ENCODE assay signal across 18 cellular contexts in the genomic region with DNA sequence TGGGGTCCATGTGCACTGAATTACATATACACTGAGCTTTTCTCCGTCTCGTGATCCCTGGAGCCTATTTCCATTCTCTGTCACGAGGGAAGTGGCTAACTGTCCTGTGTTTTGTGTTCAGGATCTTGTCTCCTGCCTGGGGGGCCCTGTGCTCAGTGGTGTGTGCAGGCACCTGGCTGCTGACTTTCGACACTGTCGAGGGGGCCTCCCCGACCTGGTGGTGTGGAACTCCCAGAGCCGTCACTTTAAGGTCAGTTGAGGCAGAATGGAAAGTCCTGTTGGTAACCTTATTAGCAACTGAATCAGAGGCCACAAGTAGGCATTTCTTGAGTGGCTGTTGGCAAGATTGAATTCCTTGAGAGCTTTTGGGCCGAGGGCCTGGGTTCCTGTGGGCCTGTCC.
"Had no signal": no experiment of that assay in that cellular context is flagged by ENCODE, and none has a peak within 500 bp of the region (broad histone marks: within the 10 kb centered on the region; RNA-seq: fewer than 3 reads in every experiment).

No MANE protein-coding gene starts in this region.

- H3K9me3 ChIP-seq: left lung, lower lobe of right lung, right lobe of liver, tibial nerve had no signal

- H3K4me3 Mint-ChIP-seq: natural killer cell treated with Interleukin-12 subunit alpha and Interleukin-12 subunit beta and Interleukin-15 and Interleukin-18, amount 100 ng/mL, for 72 hours had no signal

- DNase-seq: activated CD4-positive, alpha-beta T cell treated with anti-CD3 and anti-CD28 coated beads for 4 hours; activated CD4-positive, alpha-beta T cell treated with anti-CD3 and anti-CD28 coated beads, Interleukin-2, amount 50 U/mL, for 4 hours; activated CD8-positive, alpha-beta memory T cell treated with anti-CD3 and anti-CD28 coated beads for 24 hours; activated effector memory CD4-positive, alpha-beta T cell treated with Interleukin-2 at 50 U/mL for 16 hours; activated naive CD4-positive, alpha-beta T cell treated with Interleukin-2 at 50 U/mL for 16 hours; amygdala; caudate nucleus; cortex of kidney; foreskin fibroblast; left lung; lower lobe of right lung; mesendoderm; right lobe of liver; stimulated activated CD4-positive, alpha-beta T cell treated with anti-CD3 and anti-CD28 coated beads, Interleukin-2, amount 100 ng/mL, for 48 hours had no signal

- H3K27me3 Mint-ChIP-seq: natural killer cell treated with Interleukin-12 subunit alpha and Interleukin-12 subunit beta and Interleukin-15 and Interleukin-18, amount 100 ng/mL, for 72 hours had no signal

- ATAC-seq: esophagus mucosa; left lung; lower lobe of right lung; natural killer cell treated with Interleukin-12 subunit alpha and Interleukin-12 subunit beta and Interleukin-15 and Interleukin-18, amount 100 ng/mL, for 72 hours; right lobe of liver had no signal

- H3K27ac Mint-ChIP-seq: natural killer cell treated with Interleukin-12 subunit alpha and Interleukin-12 subunit beta and Interleukin-15 and Interleukin-18, amount 100 ng/mL, for 72 hours had no signal

- H3K27ac ChIP-seq: left lung, lower lobe of right lung, right lobe of liver, tibial nerve had no signal

- H3K4me3 ChIP-seq: left lung, lower lobe of right lung, right lobe of liver, tibial nerve had no signal

- H3K4me1 ChIP-seq: left lung, lower lobe of right lung, right lobe of liver had no signal

- FAIRE-seq: islet of Langerhans had no signal

- H3K27me3 ChIP-seq: left lung, right lobe of liver, tibial nerve had no signal

- H3K9me3 Mint-ChIP-seq: natural killer cell treated with Interleukin-12 subunit alpha and Interleukin-12 subunit beta and Interleukin-15 and Interleukin-18, amount 100 ng/mL, for 72 hours had no signal
